9 cellular contexts compared by ENCODE assay signal in genomic region chr15:31367730-31368344, GRCh38. TPM values are rescaled to one million over a fixed set of nuclear protein-coding genes. Genes with fewer than 3 reads are reported as not detected.
DNase-seq lines count a peak whose midpoint lies in the region; ATAC-seq and TF ChIP-seq lines count a peak whose summit lies in the region.
"Had no signal": no experiment of that assay in that cellular context is flagged by ENCODE, and none has a peak within 500 bp of the region (broad histone marks: within the 10 kb centered on the region; RNA-seq: fewer than 3 reads in every experiment).

No MANE protein-coding gene starts in this region.

- no peak for DNase-seq in dorsolateral prefrontal cortex
- DNase-seq in CD1c-positive myeloid dendritic cell (ENCODE audit: extremely low spot score), result no peak
- no peak for DNase-seq in DMS53 (lab: John Stamatoyannopoulos, UW)

- H3K27ac Mint-ChIP-seq in stimulated activated memory B cell treated with anti-CD40 and anti-IgM and Interleukin-4, amounts not matched to agents 10 μg/mL and 1 μg/mL and 100 μg/mL, for 72 hours, result peak overlapping the region; percentile 74
- H3K27ac Mint-ChIP-seq: neural progenitor cell had no signal

- no peaks in the 10 kb centered on the region for H3K27me3 ChIP-seq in dorsolateral prefrontal cortex
- H3K27me3 ChIP-seq: neural progenitor cell had no signal

- H3K27ac ChIP-seq in KOPT-K1 (ENCODE audit: low read depth, low read length, poor library complexity, severe bottlenecking), result peak overlapping the region; percentile 98
- H3K27ac ChIP-seq in dorsolateral prefrontal cortex, result peak overlapping the region in 57 of 59 donors; percentile 7 to 100 (median 94)
- H3K27ac ChIP-seq: neural progenitor cell had no signal

- peak overlapping the region in 7 of 59 donors; percentile 2 to 57 (median 53) for H3K4me3 ChIP-seq in dorsolateral prefrontal cortex
- H3K4me3 ChIP-seq: neural progenitor cell had no signal

- peak overlapping the region; percentile 15 for H3K4me3 Mint-ChIP-seq in stimulated activated memory B cell treated with anti-CD40 and anti-IgM and Interleukin-4, amounts not matched to agents 10 μg/mL and 1 μg/mL and 100 μg/mL, for 72 hours
- H3K4me3 Mint-ChIP-seq: neural progenitor cell had no signal

- H3K36me3 ChIP-seq in KOPT-K1 (ENCODE audit: insufficient read depth, low read length), result peaks cover 12% of the 10 kb centered on the region; the same call in 1 of the 2 replicates
- H3K36me3 ChIP-seq: neural progenitor cell had no signal

- H3K36me3 Mint-ChIP-seq in stimulated activated memory B cell treated with anti-CD40 and anti-IgM and Interleukin-4, amounts not matched to agents 10 μg/mL and 1 μg/mL and 100 μg/mL, for 72 hours, result peaks cover 18% of the 10 kb centered on the region

- no peak for TF ChIP-seq CTCF in dorsolateral prefrontal cortex (IDR thresholded peaks at IDR 0.05 in 54 of 56, conservative IDR thresholded peaks at IDR 0.05 in 2 of 56; ENCODE audit: low read depth in 1 of 56, partially characterized antibody in 56 of 56)

- peaks cover 85% of the 10 kb centered on the region for H3K4me1 Mint-ChIP-seq in stimulated activated memory B cell treated with anti-CD40 and anti-IgM and Interleukin-4, amounts not matched to agents 10 μg/mL and 1 μg/mL and 100 μg/mL, for 72 hours

- no peaks in the 10 kb centered on the region for H3K9me3 Mint-ChIP-seq in stimulated activated memory B cell treated with anti-CD40 and anti-IgM and Interleukin-4, amounts not matched to agents 10 μg/mL and 1 μg/mL and 100 μg/mL, for 72 hours

- H3K27me3 Mint-ChIP-seq in stimulated activated memory B cell treated with anti-CD40 and anti-IgM and Interleukin-4, amounts not matched to agents 10 μg/mL and 1 μg/mL and 100 μg/mL, for 72 hours, result no peaks in the 10 kb centered on the region

- intact Hi-C loops in dorsolateral prefrontal cortex (cut with DNase I), result loop anchor here (2.0 to 5.0 kb wide), 4 partner anchors 41 to 153 kb away; partner anchors contain the start of gene KLF13 (in 1 of the 2)

- ATAC-seq in GM19452 (IDR thresholded peaks at IDR 0.05; ENCODE audit: unreplicated experiment) (peak; percentile 62), GM19455 (IDR thresholded peaks at IDR 0.05; ENCODE audit: unreplicated experiment) (no peak), GM21360 (IDR thresholded peaks at IDR 0.05; ENCODE audit: unreplicated experiment) (no peak)
- ATAC-seq in stimulated activated memory B cell treated with anti-CD40 and anti-IgM and Interleukin-4, amounts not matched to agents 10 μg/mL and 1 μg/mL and 100 μg/mL, for 72 hours, result peak; percentile 60

- peaks cover 5% of the 10 kb centered on the region for H3K9me3 ChIP-seq in KOPT-K1 (ENCODE audit: insufficient read depth, low read length, poor library complexity, severe bottlenecking)

RNA-seq across cellular contexts. Expression of gene KLF13, which starts 41.2 kb away (rescaled TPM):
- total RNA-seq in dorsolateral prefrontal cortex, result 100 to 1,000 TPM in 101 of 120 experiments, 10 to 100 TPM in 19; 73.4 to 179 (median 116) TPM

Comparison
In these comparisons a context has a peak if more than half of its experiments do, and no peak if none do; other contexts are left out.
1. ATAC-seq: peak in GM19452 (single experiment) and stimulated activated memory B cell treated with anti-CD40 and anti-IgM and Interleukin-4, amounts not matched to agents 10 μg/mL and 1 μg/mL and 100 μg/mL, for 72 hours (single experiment); none in GM19455 (single experiment) and GM21360 (single experiment).